In the genomic region with DNA sequence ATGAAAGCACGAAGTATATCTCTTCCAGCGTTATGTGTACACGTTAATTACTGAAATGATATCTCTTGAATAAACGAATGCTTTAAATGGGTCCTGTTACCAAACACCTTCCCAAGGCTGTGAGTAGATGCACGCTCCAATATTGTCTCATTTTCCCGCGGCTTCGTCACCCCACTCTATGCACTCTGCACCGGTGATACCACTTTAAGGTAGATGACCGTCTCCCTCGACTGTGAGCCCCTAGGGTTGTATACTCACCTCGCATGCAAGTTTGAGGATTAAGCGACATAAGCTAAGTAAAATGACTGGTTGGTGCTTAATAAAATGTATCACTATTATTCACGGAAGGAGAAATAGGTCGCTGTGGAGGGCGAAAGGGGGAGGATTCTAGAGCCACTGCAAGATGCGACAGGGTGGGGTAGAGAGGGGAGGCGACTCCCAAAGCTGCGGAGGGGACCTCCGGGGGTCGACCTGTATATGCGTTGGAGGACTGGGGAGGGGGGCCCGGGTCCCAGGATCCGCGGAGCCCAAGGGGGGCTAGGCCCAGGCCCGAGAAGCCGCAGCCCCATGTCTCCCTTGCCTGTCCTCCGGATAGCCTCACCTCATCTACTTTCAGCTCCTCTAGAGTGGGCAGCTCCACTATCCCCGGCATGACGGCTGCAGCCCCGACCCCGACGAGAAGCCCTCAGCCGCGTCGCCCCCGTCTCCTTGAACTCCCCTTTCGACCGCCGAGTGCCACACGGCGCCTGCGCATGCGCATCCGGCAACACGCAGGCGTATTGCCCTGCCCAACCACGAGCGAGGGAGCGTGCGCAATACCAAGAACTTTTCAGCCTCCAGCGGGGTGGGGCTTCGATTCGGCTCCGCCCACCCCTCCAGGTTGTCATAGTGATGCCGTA, we compare ENCODE assay signal across 1 cellular context.
TF ChIP-seq lines count a peak whose summit lies in the region.

A gene (plus strand): TSS at position 883 of the 899 bp plus-strand sequence. CDS start 65 bp downstream, outside the sequence.
A gene (minus strand): TSS at position 754 of the 899 bp plus-strand sequence. CDS start 102 bp downstream, at position 652.

TF ChIP-seq in HepG2, 621 proteins besides CTCF, POLR2A, EP300 and RAD21 (continues in another document):
- TF ChIP-seq HNRNPL (IDR thresholded peaks at IDR 0.05; ENCODE audit: low read depth, low read length) (no peak), SOX5 (CRISPR knock-in tag; IDR thresholded peaks at IDR 0.05; ENCODE audit: borderline replicate concordance) (no peak), SRF (IDR thresholded peaks at IDR 0.05; ENCODE audit: low read depth, low read length) (no peak), NCOA5 (CRISPR knock-in tag; IDR thresholded peaks at IDR 0.05) (no peak), GATAD1 (CRISPR knock-in tag; IDR thresholded peaks at IDR 0.05) (peak; percentile 84), RNF2 (conservative IDR thresholded peaks at IDR 0.05; ENCODE audit: low read depth) (no peak), NAIF1 (CRISPR knock-in tag; IDR thresholded peaks at IDR 0.05; ENCODE audit: borderline replicate concordance) (no peak), AKAP8 (CRISPR knock-in tag; IDR thresholded peaks at IDR 0.05) (no peak), KDM1A (CRISPR knock-in tag; IDR thresholded peaks at IDR 0.05) (no peak), ZFP62 (CRISPR knock-in tag; IDR thresholded peaks at IDR 0.05) (no peak), TBL1XR1 (IDR thresholded peaks at IDR 0.05; ENCODE audit: borderline replicate concordance, low read length, partially characterized antibody) (no peak), ZBTB3 (CRISPR knock-in tag; IDR thresholded peaks at IDR 0.05; ENCODE audit: borderline replicate concordance, low read depth) (no peak), ETV6 (CRISPR knock-in tag; conservative IDR thresholded peaks at IDR 0.05) (0 out of 2 replicates have a peak, but pooled peaks have one; percentile 59), ZNF577 (CRISPR knock-in tag; IDR thresholded peaks at IDR 0.05; ENCODE audit: borderline replicate concordance, low read depth) (no peak), SRSF4 (IDR thresholded peaks at IDR 0.05; ENCODE audit: low read depth, low read length, poor library complexity, severe bottlenecking) (no peak), ZNF660 (CRISPR knock-in tag; IDR thresholded peaks at IDR 0.05; ENCODE audit: borderline replicate concordance, low read depth) (no peak; the same call in 1 of the 2 replicates), CREB1 (IDR thresholded peaks at IDR 0.05) (peak; percentile 29; the same call in 1 of the 2 replicates), CREB1 (CRISPR knock-in tag; IDR thresholded peaks at IDR 0.05) (no peak), RORA (CRISPR knock-in tag; IDR thresholded peaks at IDR 0.05) (no peak), DR1 (CRISPR knock-in tag; IDR thresholded peaks at IDR 0.05) (no peak; the same call in 1 of the 2 replicates), HDAC2 (CRISPR knock-in tag; IDR thresholded peaks at IDR 0.05) (no peak), ZBTB7B (CRISPR knock-in tag; IDR thresholded peaks at IDR 0.05) (peak; percentile 69; the same call in 1 of the 2 replicates), FOXJ3 (CRISPR knock-in tag; IDR thresholded peaks at IDR 0.05; ENCODE audit: borderline replicate concordance) (no peak), MTA1 (CRISPR knock-in tag; IDR thresholded peaks at IDR 0.05; ENCODE audit: borderline replicate concordance) (peak; percentile 21; the same call in 1 of the 2 replicates), ZNF572 (CRISPR knock-in tag; IDR thresholded peaks at IDR 0.05) (no peak), SYNCRIP (IDR thresholded peaks at IDR 0.05; ENCODE audit: insufficient read depth, low read depth, low read length) (no peak), ZNF431 (CRISPR knock-in tag; IDR thresholded peaks at IDR 0.05; ENCODE audit: borderline replicate concordance, low read depth) (no peak)
- TF ChIP-seq, protein P1, sequence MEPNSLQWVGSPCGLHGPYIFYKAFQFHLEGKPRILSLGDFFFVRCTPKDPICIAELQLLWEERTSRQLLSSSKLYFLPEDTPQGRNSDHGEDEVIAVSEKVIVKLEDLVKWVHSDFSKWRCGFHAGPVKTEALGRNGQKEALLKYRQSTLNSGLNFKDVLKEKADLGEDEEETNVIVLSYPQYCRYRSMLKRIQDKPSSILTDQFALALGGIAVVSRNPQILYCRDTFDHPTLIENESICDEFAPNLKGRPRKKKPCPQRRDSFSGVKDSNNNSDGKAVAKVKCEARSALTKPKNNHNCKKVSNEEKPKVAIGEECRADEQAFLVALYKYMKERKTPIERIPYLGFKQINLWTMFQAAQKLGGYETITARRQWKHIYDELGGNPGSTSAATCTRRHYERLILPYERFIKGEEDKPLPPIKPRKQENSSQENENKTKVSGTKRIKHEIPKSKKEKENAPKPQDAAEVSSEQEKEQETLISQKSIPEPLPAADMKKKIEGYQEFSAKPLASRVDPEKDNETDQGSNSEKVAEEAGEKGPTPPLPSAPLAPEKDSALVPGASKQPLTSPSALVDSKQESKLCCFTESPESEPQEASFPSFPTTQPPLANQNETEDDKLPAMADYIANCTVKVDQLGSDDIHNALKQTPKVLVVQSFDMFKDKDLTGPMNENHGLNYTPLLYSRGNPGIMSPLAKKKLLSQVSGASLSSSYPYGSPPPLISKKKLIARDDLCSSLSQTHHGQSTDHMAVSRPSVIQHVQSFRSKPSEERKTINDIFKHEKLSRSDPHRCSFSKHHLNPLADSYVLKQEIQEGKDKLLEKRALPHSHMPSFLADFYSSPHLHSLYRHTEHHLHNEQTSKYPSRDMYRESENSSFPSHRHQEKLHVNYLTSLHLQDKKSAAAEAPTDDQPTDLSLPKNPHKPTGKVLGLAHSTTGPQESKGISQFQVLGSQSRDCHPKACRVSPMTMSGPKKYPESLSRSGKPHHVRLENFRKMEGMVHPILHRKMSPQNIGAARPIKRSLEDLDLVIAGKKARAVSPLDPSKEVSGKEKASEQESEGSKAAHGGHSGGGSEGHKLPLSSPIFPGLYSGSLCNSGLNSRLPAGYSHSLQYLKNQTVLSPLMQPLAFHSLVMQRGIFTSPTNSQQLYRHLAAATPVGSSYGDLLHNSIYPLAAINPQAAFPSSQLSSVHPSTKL (CRISPR knock-in tag; IDR thresholded peaks at IDR 0.05) = peak; percentile 19
- TF ChIP-seq, protein P2, sequence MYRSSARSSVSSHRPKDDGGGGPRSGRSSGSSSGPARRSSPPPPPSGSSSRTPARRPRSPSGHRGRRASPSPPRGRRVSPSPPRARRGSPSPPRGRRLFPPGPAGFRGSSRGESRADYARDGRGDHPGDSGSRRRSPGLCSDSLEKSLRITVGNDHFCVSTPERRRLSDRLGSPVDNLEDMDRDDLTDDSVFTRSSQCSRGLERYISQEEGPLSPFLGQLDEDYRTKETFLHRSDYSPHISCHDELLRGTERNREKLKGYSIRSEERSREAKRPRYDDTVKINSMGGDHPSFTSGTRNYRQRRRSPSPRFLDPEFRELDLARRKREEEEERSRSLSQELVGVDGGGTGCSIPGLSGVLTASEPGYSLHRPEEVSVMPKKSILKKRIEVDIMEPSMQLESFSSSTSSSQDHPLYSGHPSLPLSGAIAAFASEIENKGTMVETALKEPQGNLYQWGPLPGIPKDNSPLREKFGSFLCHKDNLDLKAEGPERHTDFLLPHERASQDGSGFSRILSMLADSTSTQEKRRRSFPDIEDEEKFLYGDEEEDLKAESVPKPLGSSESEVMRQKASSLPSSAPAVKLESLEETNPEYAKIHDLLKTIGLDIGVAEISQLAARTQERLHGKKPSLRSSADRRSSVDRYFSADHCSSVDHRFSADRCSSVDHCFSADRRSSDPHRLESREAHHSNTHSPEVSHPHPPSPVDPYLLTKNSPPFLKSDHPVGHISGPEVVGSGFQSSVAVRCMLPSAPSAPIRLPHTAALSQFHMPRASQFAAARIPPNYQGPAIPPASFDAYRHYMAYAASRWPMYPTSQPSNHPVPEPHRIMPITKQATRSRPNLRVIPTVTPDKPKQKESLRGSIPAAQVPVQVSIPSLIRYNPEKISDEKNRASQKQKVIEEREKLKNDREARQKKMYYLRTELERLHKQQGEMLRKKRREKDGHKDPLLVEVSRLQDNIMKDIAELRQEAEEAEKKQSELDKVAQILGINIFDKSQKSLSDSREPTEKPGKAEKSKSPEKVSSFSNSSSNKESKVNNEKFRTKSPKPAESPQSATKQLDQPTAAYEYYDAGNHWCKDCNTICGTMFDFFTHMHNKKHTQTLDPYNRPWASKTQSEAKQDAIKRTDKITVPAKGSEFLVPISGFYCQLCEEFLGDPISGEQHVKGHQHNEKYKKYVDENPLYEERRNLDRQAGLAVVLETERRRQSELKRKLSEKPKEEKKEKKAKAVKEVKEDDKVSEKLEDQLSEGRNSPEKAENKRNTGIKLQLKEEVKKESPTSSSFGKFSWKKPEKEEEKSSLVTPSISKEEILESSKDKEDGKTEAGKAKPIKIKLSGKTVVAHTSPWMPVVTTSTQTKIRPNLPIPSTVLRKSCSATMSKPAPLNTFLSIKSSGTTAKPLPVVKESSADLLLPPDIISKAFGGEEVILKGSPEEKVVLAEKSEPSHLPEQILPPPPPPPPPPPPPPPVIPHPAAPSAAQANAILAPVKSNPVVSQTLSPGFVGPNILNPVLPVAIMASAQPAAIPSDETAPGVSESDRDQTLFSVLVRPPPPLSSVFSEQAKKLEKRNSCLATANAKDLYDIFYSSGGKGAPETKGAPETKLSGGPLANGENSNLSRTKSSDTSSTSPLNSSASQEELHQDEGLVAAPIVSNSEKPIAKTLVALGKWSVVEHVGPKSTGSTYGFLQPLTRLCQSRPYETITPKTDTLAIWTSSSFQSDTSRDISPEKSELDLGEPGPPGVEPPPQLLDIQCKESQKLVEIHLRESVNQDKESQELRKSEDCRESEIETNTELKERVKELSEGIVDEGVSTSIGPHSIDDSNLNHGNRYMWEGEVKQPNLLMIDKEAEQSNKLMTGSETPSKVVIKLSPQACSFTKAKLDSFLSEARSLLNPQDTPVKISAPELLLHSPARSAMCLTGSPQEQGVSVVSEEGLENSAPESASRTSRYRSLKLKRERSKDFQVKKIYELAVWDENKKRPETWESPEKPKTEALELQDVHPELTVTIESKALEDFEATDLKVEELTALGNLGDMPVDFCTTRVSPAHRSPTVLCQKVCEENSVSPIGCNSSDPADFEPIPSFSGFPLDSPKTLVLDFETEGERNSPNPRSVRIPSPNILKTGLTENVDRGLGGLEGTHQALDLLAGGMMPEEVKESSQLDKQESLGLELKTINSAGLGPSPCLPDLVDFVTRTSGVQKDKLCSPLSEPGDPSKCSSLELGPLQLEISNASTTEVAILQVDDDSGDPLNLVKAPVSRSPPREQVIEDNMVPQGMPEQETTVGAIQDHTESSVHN (CRISPR knock-in tag; IDR thresholded peaks at IDR 0.05) = no peak
- TF ChIP-seq, protein P3, sequence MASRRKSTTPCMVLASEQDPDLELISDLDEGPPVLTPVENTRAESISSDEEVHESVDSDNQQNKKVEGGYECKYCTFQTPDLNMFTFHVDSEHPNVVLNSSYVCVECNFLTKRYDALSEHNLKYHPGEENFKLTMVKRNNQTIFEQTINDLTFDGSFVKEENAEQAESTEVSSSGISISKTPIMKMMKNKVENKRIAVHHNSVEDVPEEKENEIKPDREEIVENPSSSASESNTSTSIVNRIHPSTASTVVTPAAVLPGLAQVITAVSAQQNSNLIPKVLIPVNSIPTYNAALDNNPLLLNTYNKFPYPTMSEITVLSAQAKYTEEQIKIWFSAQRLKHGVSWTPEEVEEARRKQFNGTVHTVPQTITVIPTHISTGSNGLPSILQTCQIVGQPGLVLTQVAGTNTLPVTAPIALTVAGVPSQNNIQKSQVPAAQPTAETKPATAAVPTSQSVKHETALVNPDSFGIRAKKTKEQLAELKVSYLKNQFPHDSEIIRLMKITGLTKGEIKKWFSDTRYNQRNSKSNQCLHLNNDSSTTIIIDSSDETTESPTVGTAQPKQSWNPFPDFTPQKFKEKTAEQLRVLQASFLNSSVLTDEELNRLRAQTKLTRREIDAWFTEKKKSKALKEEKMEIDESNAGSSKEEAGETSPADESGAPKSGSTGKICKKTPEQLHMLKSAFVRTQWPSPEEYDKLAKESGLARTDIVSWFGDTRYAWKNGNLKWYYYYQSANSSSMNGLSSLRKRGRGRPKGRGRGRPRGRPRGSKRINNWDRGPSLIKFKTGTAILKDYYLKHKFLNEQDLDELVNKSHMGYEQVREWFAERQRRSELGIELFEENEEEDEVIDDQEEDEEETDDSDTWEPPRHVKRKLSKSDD (CRISPR knock-in tag; IDR thresholded peaks at IDR 0.05; ENCODE audit: low read depth) = no peak
- TF ChIP-seq, protein P4, sequence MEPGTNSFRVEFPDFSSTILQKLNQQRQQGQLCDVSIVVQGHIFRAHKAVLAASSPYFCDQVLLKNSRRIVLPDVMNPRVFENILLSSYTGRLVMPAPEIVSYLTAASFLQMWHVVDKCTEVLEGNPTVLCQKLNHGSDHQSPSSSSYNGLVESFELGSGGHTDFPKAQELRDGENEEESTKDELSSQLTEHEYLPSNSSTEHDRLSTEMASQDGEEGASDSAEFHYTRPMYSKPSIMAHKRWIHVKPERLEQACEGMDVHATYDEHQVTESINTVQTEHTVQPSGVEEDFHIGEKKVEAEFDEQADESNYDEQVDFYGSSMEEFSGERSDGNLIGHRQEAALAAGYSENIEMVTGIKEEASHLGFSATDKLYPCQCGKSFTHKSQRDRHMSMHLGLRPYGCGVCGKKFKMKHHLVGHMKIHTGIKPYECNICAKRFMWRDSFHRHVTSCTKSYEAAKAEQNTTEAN (CRISPR knock-in tag; conservative IDR thresholded peaks at IDR 0.05) = no peak
- TF ChIP-seq, protein P5, sequence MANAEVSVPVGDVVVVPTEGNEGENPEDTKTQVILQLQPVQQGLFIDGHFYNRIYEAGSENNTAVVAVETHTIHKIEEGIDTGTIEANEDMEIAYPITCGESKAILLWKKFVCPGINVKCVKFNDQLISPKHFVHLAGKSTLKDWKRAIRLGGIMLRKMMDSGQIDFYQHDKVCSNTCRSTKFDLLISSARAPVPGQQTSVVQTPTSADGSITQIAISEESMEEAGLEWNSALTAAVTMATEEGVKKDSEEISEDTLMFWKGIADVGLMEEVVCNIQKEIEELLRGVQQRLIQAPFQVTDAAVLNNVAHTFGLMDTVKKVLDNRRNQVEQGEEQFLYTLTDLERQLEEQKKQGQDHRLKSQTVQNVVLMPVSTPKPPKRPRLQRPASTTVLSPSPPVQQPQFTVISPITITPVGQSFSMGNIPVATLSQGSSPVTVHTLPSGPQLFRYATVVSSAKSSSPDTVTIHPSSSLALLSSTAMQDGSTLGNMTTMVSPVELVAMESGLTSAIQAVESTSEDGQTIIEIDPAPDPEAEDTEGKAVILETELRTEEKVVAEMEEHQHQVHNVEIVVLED (CRISPR knock-in tag; IDR thresholded peaks at IDR 0.05; ENCODE audit: borderline replicate concordance) = 0 out of 2 replicates have a peak, but pooled peaks have one; percentile 45
- TF ChIP-seq, protein P6, sequence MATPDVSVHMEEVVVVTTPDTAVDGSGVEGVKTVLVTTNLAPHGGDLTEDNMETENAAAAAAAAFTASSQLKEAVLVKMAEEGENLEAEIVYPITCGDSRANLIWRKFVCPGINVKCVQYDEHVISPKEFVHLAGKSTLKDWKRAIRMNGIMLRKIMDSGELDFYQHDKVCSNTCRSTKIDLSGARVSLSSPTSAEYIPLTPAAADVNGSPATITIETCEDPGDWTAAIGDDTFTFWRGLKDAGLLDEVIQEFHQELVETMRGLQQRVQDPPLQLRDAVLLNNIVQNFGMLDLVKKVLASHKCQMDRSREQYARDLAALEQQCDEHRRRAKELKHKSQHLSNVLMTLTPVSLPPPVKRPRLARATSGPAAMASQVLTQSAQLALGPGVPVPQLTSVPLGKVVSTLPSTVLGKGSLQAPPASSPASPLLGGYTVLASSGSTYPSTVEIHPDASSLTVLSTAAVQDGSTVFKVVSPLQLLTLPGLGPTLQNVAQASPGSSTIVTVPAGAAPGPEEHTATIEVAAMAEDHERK (CRISPR knock-in tag; IDR thresholded peaks at IDR 0.05; ENCODE audit: low read depth) = no peak
- TF ChIP-seq, protein P7, sequence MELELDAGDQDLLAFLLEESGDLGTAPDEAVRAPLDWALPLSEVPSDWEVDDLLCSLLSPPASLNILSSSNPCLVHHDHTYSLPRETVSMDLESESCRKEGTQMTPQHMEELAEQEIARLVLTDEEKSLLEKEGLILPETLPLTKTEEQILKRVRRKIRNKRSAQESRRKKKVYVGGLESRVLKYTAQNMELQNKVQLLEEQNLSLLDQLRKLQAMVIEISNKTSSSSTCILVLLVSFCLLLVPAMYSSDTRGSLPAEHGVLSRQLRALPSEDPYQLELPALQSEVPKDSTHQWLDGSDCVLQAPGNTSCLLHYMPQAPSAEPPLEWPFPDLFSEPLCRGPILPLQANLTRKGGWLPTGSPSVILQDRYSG (CRISPR knock-in tag; IDR thresholded peaks at IDR 0.05) = no peak
